Comparison of ENCODE assay signal across 7 cellular contexts in the genomic region with DNA sequence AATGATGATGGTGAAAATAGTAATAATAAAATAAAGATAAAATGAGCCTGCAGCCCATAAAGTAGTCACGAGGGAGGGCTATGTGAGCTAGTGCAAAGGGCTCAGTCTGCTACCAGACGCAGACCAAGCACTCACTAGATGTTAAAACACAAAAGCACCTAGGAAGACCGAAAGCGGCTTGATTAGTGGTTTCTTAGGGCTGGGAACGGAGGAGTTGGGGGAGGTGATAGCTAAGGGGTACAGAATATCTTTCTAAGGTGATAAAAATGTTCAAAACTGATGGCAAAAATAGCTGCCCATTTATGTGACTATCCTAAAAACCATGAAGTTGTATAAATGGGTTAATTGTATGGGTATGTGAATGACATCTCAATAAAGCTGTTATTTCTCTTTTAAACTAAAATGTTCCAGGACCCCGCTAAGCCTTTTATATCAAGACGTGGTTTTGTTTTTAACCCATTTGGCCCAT.
DNase-seq lines count a peak whose midpoint lies in the region; ATAC-seq and TF ChIP-seq lines count a peak whose summit lies in the region.

No MANE protein-coding gene starts in this region.

- H3K4me1 ChIP-seq in RWPE2 (ENCODE audit: insufficient read depth, poor library complexity, severe bottlenecking) (peaks cover 84% of the 10 kb centered on the region), mucosa of stomach (ENCODE audit: control insufficient read depth, insufficient read depth, low read length) (peaks cover 81% of the 10 kb centered on the region), tibial artery (peaks cover 20 to 98% (median 97%) of the 10 kb centered on the region in 4 donors)

- DNase-seq in RWPE2 (ENCODE audit: low spot score) (no peak), tibial artery (no peak), SIG-M5 treated with dmso at 0.1 percent for 504 hours (lab: John Stamatoyannopoulos, UW; ENCODE audit: unreplicated experiment) (no peak), GM13976 (ENCODE audit: low spot score) (no peak)
- DNase-seq in activated effector memory CD4-positive, alpha-beta T cell treated with anti-CD3 and anti-CD28 coated beads, Interleukin-2, amount 50 U/mL, for 16 hours: no peak

- intact Hi-C loops in tibial artery (cut with DNase I; ENCODE audit: low total_unique reads): no loop called here

- H3K36me3 ChIP-seq in RWPE2 (ENCODE audit: low read depth) (peaks cover 75% of the 10 kb centered on the region), mucosa of stomach (ENCODE audit: control insufficient read depth, insufficient read depth, low read length) (no peaks in the 10 kb centered on the region), tibial artery (no peaks in the 10 kb centered on the region)

- H3K9me3 ChIP-seq in RWPE2 (ENCODE audit: severe bottlenecking): no peaks in the 10 kb centered on the region
- no peaks in the 10 kb centered on the region for H3K9me3 ChIP-seq in mucosa of stomach (ENCODE audit: control insufficient read depth, low read length)
- H3K9me3 ChIP-seq in tibial artery: no peaks in the 10 kb centered on the region

- peak overlapping the region; percentile 48 for H3K9ac ChIP-seq in mucosa of stomach (ENCODE audit: low read length)

- ATAC-seq in RWPE2 (ENCODE audit: low read depth): no peak

- TF ChIP-seq CTCF in RWPE2 (IDR thresholded peaks at IDR 0.05; ENCODE audit: poor library complexity, severe bottlenecking) (no peak), tibial artery (IDR thresholded peaks at IDR 0.05) (no peak), GM13976 (IDR thresholded peaks at IDR 0.05; ENCODE audit: borderline replicate concordance, control extremely low read depth, extremely low read depth, insufficient read depth, missing control alignments) (no peak)

- no peaks in the 10 kb centered on the region for H3K27me3 ChIP-seq in RWPE2 (ENCODE audit: insufficient read depth, poor library complexity, severe bottlenecking)
- no peaks in the 10 kb centered on the region for H3K27me3 ChIP-seq in mucosa of stomach (ENCODE audit: control insufficient read depth, insufficient read depth, low read length)
- H3K27me3 ChIP-seq in tibial artery: no peaks in the 10 kb centered on the region

- H3K27ac ChIP-seq in RWPE2 (ENCODE audit: poor library complexity, severe bottlenecking) (peak overlapping the region; percentile 98), cingulate gyrus (ENCODE audit: low read depth, low read length) (peak overlapping the region; percentile 66), tibial artery (peak overlapping the region; percentile 97 to 100)

- H3K4me3 ChIP-seq in RWPE2 (ENCODE audit: severe bottlenecking): no peak overlapping the region
- no peak overlapping the region for H3K4me3 ChIP-seq in mucosa of stomach (ENCODE audit: low read length)
- peak overlapping the region in 1 of 2 donors; percentile 4 for H3K4me3 ChIP-seq in tibial artery

- in situ Hi-C loops in GM13976 (cut with MboI; ENCODE audit: low sequenced_read_pairs, unreplicated experiment): no loop called here
